8 cellular contexts compared by ENCODE assay signal in genomic region chr3:36993326-36994283, GRCh38. TPM values are rescaled to one million over a fixed set of nuclear protein-coding genes. Genes with fewer than 3 reads are reported as not detected.
DNase-seq lines count a peak whose midpoint lies in the region; ATAC-seq and TF ChIP-seq lines count a peak whose summit lies in the region.

Gene MLH1, plus strand, starts transcription at chr3:36993518. Its CDS starts 30 bp downstream, at chr3:36993548.

- peak; percentile 79 to 100 for DNase-seq in T47D (ENCODE audit: low read depth in 1 of 2, low spot score in 1 of 2)
- peak; percentile 96 to 99 (median 96) for DNase-seq in immature natural killer cell
- DNase-seq in stimulated activated CD4-positive, alpha-beta T cell treated with anti-CD3 and anti-CD28 coated beads, Interleukin-12 subunit alpha, Interleukin-12 subunit beta, amount 100 ng/mL, for 4 hours, result peak; percentile 91
- no peak for DNase-seq in NCI-H82 treated with DMSO at 0.1 percent for 48 hours (lab: John Stamatoyannopoulos, UW; ENCODE audit: unreplicated experiment)
- no peak for DNase-seq in cerebellar nuclear complex (lab: John Stamatoyannopoulos, UW)

- H3K36me3 ChIP-seq in SU-DHL-6 (ENCODE audit: low read length), result peaks cover 44% of the 10 kb centered on the region

- H2AFZ ChIP-seq in SU-DHL-6 (ENCODE audit: low read depth, low read length, severe bottlenecking), result peak within 1 kb of the TSS; percentile 66

- no peaks in the 10 kb centered on the region for H3K9me3 Mint-ChIP-seq in immature natural killer cell

- no peaks in the 10 kb centered on the region for H3K9me3 ChIP-seq in SU-DHL-6 (ENCODE audit: insufficient read depth, low read length)

- H3K9ac ChIP-seq in SU-DHL-6 (ENCODE audit: low read length), result peak within 1 kb of the TSS; percentile 78

- peak within 1 kb of the TSS; percentile 78 for H3K4me3 ChIP-seq in SU-DHL-6 (ENCODE audit: insufficient read depth, low read length, poor library complexity, severe bottlenecking)

- TF ChIP-seq CTCF in SU-DHL-6 (IDR thresholded peaks at IDR 0.05; ENCODE audit: insufficient read depth, low read length, poor library complexity, severe bottlenecking), result no peak

- H3F3A ChIP-seq in SU-DHL-6 (ENCODE audit: insufficient read depth), result 0 out of 2 replicates have a peak, but pooled peaks cover 9% of the 10 kb centered on the region

- H3K4me1 Mint-ChIP-seq in immature natural killer cell, result peaks cover 22 to 30% of the 10 kb centered on the region in 2 donors

- peak within 1 kb of the TSS; percentile 95 for H3K4me2 ChIP-seq in SU-DHL-6 (ENCODE audit: low read depth, low read length, poor library complexity, severe bottlenecking)

- H3K9me2 ChIP-seq in SU-DHL-6 (replicated peaks; ENCODE audit: insufficient read depth, low read length), result no peaks in the 10 kb centered on the region

- H3K79me2 ChIP-seq in SU-DHL-6 (ENCODE audit: insufficient read depth, low read length), result peaks cover 74% of the 10 kb centered on the region

- H3K27ac ChIP-seq in SU-DHL-6 (ENCODE audit: low read depth, low read length), result peak within 1 kb of the TSS; percentile 85

- peaks cover 13% of the 10 kb centered on the region for H4K20me1 ChIP-seq in SU-DHL-6 (ENCODE audit: low read depth, low read length)

- H3K27ac Mint-ChIP-seq in immature natural killer cell, result no peak within 1 kb of the TSS

- H3K36me3 Mint-ChIP-seq in immature natural killer cell, result peaks cover 22 to 25% (median 24%) of the 10 kb centered on the region in 3 donors

- in situ Hi-C loops in T47D (cut with HindIII; ENCODE audit: low pct_unique_long_range_greater_than_20kb, low sequenced_read_pairs), result no loop called here

- H3K27me3 ChIP-seq in SU-DHL-6 (ENCODE audit: low read length), result no peaks in the 10 kb centered on the region

- peaks cover 0 to 7% (median 3%) of the 10 kb centered on the region in 3 donors for H3K27me3 Mint-ChIP-seq in immature natural killer cell (ENCODE audit: low read depth in 3 of 3)

- H3K4me3 Mint-ChIP-seq in immature natural killer cell, result no peak within 1 kb of the TSS

- peak; percentile 94 for ATAC-seq in GM18519 (IDR thresholded peaks at IDR 0.05; ENCODE audit: low FRiP score, unreplicated experiment)
- ATAC-seq in HG03025 (IDR thresholded peaks at IDR 0.05; ENCODE audit: low FRiP score, unreplicated experiment), result peak; percentile 91

RNA-seq across cellular contexts. Expression of gene MLH1, which starts in this region (rescaled TPM):
- polyA plus RNA-seq in immature natural killer cell, result 10 to 100 TPM; 19.5 to 25.2 (median 23.8) TPM

Comparison
In these comparisons a context has a peak if more than half of its experiments do, and no peak if none do; other contexts are left out.
1. DNase-seq: peak in T47D (2 of 2), immature natural killer cell (3 of 3) and stimulated activated CD4-positive, alpha-beta T cell treated with anti-CD3 and anti-CD28 coated beads, Interleukin-12 subunit alpha, Interleukin-12 subunit beta, amount 100 ng/mL, for 4 hours (single experiment); none in NCI-H82 treated with DMSO at 0.1 percent for 48 hours (single experiment) and cerebellar nuclear complex (0 of 2).